Comparison of ENCODE assay signal across 14 cellular contexts in genomic region chr1:161934278-161934608, GRCh38.
DNase-seq lines count a peak whose midpoint lies in the region; ATAC-seq and TF ChIP-seq lines count a peak whose summit lies in the region.
"Had no signal": no experiment of that assay in that cellular context is flagged by ENCODE, and none has a peak within 500 bp of the region (broad histone marks: within the 10 kb centered on the region; RNA-seq: fewer than 3 reads in every experiment).

No MANE protein-coding gene starts in this region.

- intact Hi-C loops in CD4-positive, alpha-beta T cell (cut with DNase I, micrococcal nuclease), result no loop called here

- H3K4me3 ChIP-seq in WERI-Rb-1 (ENCODE audit: low read depth, low read length), result no peak overlapping the region
- H3K4me3 ChIP-seq: lower lobe of right lung, ovary had no signal

- peak; percentile 86 for ATAC-seq in CD4-positive, alpha-beta T cell (ENCODE audit: poor library complexity)
- ATAC-seq in GM18502 (IDR thresholded peaks at IDR 0.05; ENCODE audit: poor library complexity, unreplicated experiment) (peak; percentile 48), HG03571 (IDR thresholded peaks at IDR 0.05; ENCODE audit: unreplicated experiment) (peak; percentile 75), HG02870 (IDR thresholded peaks at IDR 0.05; ENCODE audit: unreplicated experiment) (no peak)
- ATAC-seq: lower lobe of right lung, WTC11 had no signal

- no peak overlapping the region for H3K27ac ChIP-seq in CD4-positive, alpha-beta T cell (ENCODE audit: low read depth, low read length)
- no peak overlapping the region for H3K27ac ChIP-seq in WERI-Rb-1
- H3K27ac ChIP-seq: lower lobe of right lung, ovary had no signal

- DNase-seq in CD4-positive, alpha-beta T cell, result peak in 2 of 10 experiments; percentile 3 to 8
- no peak for DNase-seq in activated naive CD8-positive, alpha-beta T cell treated with anti-CD3 and anti-CD28 coated beads for 36 hours
- DNase-seq in WERI-Rb-1 (no peak), DMS 273 treated with DMSO at 0.1 percent for 48 hours (lab: John Stamatoyannopoulos, UW) (no peak), COLO829 (ENCODE audit: low spot score) (no peak)
- DNase-seq: endodermal cell; head of caudate nucleus; lower lobe of right lung; ovary; stimulated activated CD4-positive, alpha-beta T cell treated with anti-CD3 and anti-CD28 coated beads, Interleukin-1b, Interleukin-23, amount 100 ng/mL, for 48 hours had no signal

- peaks cover 24% of the 10 kb centered on the region for H3K36me3 Mint-ChIP-seq in CD4-positive, alpha-beta T cell (ENCODE audit: low read depth)
- H3K36me3 Mint-ChIP-seq in activated naive CD8-positive, alpha-beta T cell treated with anti-CD3 and anti-CD28 coated beads for 36 hours, result peaks cover 25% of the 10 kb centered on the region
- H3K36me3 Mint-ChIP-seq: WTC11 had no signal

- peak overlapping the region; percentile 35 for H3K4me3 Mint-ChIP-seq in CD4-positive, alpha-beta T cell
- H3K4me3 Mint-ChIP-seq in activated naive CD8-positive, alpha-beta T cell treated with anti-CD3 and anti-CD28 coated beads for 36 hours, result no peak overlapping the region
- H3K4me3 Mint-ChIP-seq: endodermal cell, WTC11 had no signal

- H3K4me1 Mint-ChIP-seq in CD4-positive, alpha-beta T cell (ENCODE audit: low read depth), result peaks cover 65% of the 10 kb centered on the region
- peaks cover 37% of the 10 kb centered on the region for H3K4me1 Mint-ChIP-seq in activated naive CD8-positive, alpha-beta T cell treated with anti-CD3 and anti-CD28 coated beads for 36 hours
- H3K4me1 Mint-ChIP-seq: endodermal cell, WTC11 had no signal

- peaks cover 5% of the 10 kb centered on the region; the same call in 1 of the 2 replicates for H3K36me3 ChIP-seq in WERI-Rb-1
- H3K36me3 ChIP-seq: lower lobe of right lung, ovary had no signal

- H3K27ac Mint-ChIP-seq in CD4-positive, alpha-beta T cell, result peak overlapping the region; percentile 79
- H3K27ac Mint-ChIP-seq in activated naive CD8-positive, alpha-beta T cell treated with anti-CD3 and anti-CD28 coated beads for 36 hours, result peak overlapping the region; percentile 80
- H3K27ac Mint-ChIP-seq: endodermal cell, WTC11 had no signal

- H3K27me3 ChIP-seq in CD4-positive, alpha-beta T cell (ENCODE audit: control insufficient read depth, insufficient read depth, low read length), result no peaks in the 10 kb centered on the region
- H3K27me3 ChIP-seq in WERI-Rb-1 (ENCODE audit: insufficient read depth, low read depth, severe bottlenecking), result no peaks in the 10 kb centered on the region
- H3K27me3 ChIP-seq: ovary had no signal

- TF ChIP-seq CTCF in CD4-positive, alpha-beta T cell (IDR thresholded peaks at IDR 0.05), result no peak
- no peak for TF ChIP-seq CTCF in WERI-Rb-1 (IDR thresholded peaks at IDR 0.05; ENCODE audit: low read depth, low read length)

- CTCF ChIA-PET in CD4-positive, alpha-beta T cell (lab: Charles Lee), result interaction anchor here (0.9 kb wide), 1 partner anchor 13 kb away, joined by 3 read pairs; no protein-coding TSS in a partner anchor

- H3K9me3 ChIP-seq in CD4-positive, alpha-beta T cell (ENCODE audit: control insufficient read depth, low read length), result no peaks in the 10 kb centered on the region
- no peaks in the 10 kb centered on the region for H3K9me3 ChIP-seq in WERI-Rb-1 (ENCODE audit: severe bottlenecking)
- H3K9me3 ChIP-seq: lower lobe of right lung, ovary had no signal

- H3K27me3 Mint-ChIP-seq in CD4-positive, alpha-beta T cell, result no peaks in the 10 kb centered on the region
- no peaks in the 10 kb centered on the region for H3K27me3 Mint-ChIP-seq in activated naive CD8-positive, alpha-beta T cell treated with anti-CD3 and anti-CD28 coated beads for 36 hours

- POLR2A ChIA-PET in CD4-positive, alpha-beta T cell (lab: Charles Lee), result interaction anchor here (0.7 to 2.4 kb wide), 12 partner anchors 13 to 208 kb away, joined by 3 to 15 read pairs (median 3); partner anchors contain the start of genes DUSP12 and OLFML2B

- no peaks in the 10 kb centered on the region for H3K9me3 Mint-ChIP-seq in CD4-positive, alpha-beta T cell
- H3K9me3 Mint-ChIP-seq in activated naive CD8-positive, alpha-beta T cell treated with anti-CD3 and anti-CD28 coated beads for 36 hours, result no peaks in the 10 kb centered on the region
- H3K9me3 Mint-ChIP-seq: endodermal cell, WTC11 had no signal
